ENCODE assay signal across 12 cellular contexts in the genomic region with DNA sequence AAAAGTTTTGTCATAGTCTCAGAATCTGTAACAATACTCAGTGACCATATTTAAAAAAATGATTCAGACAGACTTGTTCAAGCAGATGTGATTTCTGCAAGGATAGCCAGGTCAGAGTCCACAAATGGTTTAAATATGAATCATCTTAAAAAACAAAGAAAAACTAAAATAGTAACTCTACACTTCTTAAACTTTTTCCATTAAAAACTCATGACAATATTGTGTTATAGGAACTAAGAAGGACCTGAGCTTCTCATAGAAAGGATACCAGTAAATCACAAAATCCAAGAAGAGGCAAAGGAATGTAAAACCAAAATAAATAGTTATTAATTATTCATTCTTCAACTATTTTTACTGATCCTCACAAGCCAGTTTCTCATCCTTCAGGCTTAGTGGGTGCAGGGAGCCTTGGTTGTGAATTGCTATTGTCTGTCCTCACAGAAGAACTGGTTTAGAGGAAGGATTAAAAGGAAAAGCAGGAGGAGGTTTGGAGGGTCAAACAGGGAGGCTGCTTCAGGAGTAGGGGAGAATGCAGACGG.
DNase-seq lines count a peak whose midpoint lies in the region; ATAC-seq and TF ChIP-seq lines count a peak whose summit lies in the region.
"Had no signal": no experiment of that assay in that cellular context is flagged by ENCODE, and none has a peak within 500 bp of the region (broad histone marks: within the 10 kb centered on the region; RNA-seq: fewer than 3 reads in every experiment).

No MANE protein-coding gene starts in this region.

- peaks cover 19% of the 10 kb centered on the region for H3K4me1 ChIP-seq in HAP-1
- H3K4me1 ChIP-seq in foreskin keratinocyte: peaks cover 17% of the 10 kb centered on the region
- H3K4me1 ChIP-seq in right atrium auricular region: no peaks in the 10 kb centered on the region

- H3K4me3 ChIP-seq in HAP-1: no peak overlapping the region
- no peak overlapping the region for H3K4me3 ChIP-seq in right atrium auricular region
- H3K4me3 ChIP-seq: lung, thoracic aorta had no signal

- TF ChIP-seq CTCF in foreskin keratinocyte (conservative IDR thresholded peaks at IDR 0.05) (no peak), right atrium auricular region (IDR thresholded peaks at IDR 0.05) (no peak)

- no peaks in the 10 kb centered on the region for H3K27me3 ChIP-seq in HAP-1 (ENCODE audit: low read depth)
- no peaks in the 10 kb centered on the region for H3K27me3 ChIP-seq in foreskin keratinocyte
- no peaks in the 10 kb centered on the region for H3K27me3 ChIP-seq in right atrium auricular region

- H3K9me3 ChIP-seq in HAP-1: 0 out of 2 replicates have a peak, but pooled peaks cover 2% of the 10 kb centered on the region
- no peaks in the 10 kb centered on the region for H3K9me3 ChIP-seq in right atrium auricular region
- H3K9me3 ChIP-seq: thoracic aorta had no signal

- in situ Hi-C loops in HAP-1 (cut with MboI; ENCODE audit: low sequenced_read_pairs): no loop called here

- peak; percentile 88 for ATAC-seq in foreskin keratinocyte
- no peak for ATAC-seq in GM21528 (IDR thresholded peaks at IDR 0.05; ENCODE audit: low FRiP score, unreplicated experiment)
- ATAC-seq in HG02870 (IDR thresholded peaks at IDR 0.05; ENCODE audit: unreplicated experiment): no peak
- ATAC-seq: activated T-cell treated with anti-CD3 and anti-CD28 coated beads, Interleukin-2, amount 50 U/mL, for 72 hours had no signal

- no peaks in the 10 kb centered on the region for H3K36me3 ChIP-seq in HAP-1 (replicated peaks)
- no peaks in the 10 kb centered on the region for H3K36me3 ChIP-seq in right atrium auricular region
- H3K36me3 ChIP-seq: thoracic aorta had no signal

- H3K27ac ChIP-seq in foreskin keratinocyte (peak overlapping the region; percentile 27), right atrium auricular region (no peak overlapping the region)
- H3K27ac ChIP-seq: thoracic aorta had no signal

- DNase-seq in HAP-1 (ENCODE audit: low spot score in 2 of 2): peak; percentile 12
- DNase-seq in amniotic stem cell (lab: John Stamatoyannopoulos, UW): peak; percentile 21
- DNase-seq in foreskin keratinocyte: peak; percentile 71 to 89
- DNase-seq in stromal cell of bone marrow (ENCODE audit: low read depth): peak; percentile 62
- DNase-seq in right atrium auricular region (ENCODE audit: low spot score): no peak
- no peak for DNase-seq in HuH-7.5 (ENCODE audit: low spot score)
- DNase-seq: activated T-cell treated with anti-CD3 and anti-CD28 coated beads, Interleukin-2, amount 50 U/mL, for 72 hours; stimulated activated CD4-positive, alpha-beta T cell treated with anti-CD3 and anti-CD28 coated beads, Interleukin-4, amount 100 ng/mL, for 24 hours had no signal

Comparison
In these comparisons a context has a peak if more than half of its experiments do, and no peak if none do; other contexts are left out.
1. DNase-seq: peak in HAP-1 (2 of 2), amniotic stem cell (single experiment), foreskin keratinocyte (2 of 2) and stromal cell of bone marrow (single experiment); none in right atrium auricular region (single experiment) and HuH-7.5 (single experiment).